Comparison of ENCODE assay signal across 13 cellular contexts in genomic region chr12:10481901-10482300, GRCh38. TPM values are rescaled to one million over a fixed set of nuclear protein-coding genes. Genes with fewer than 3 reads are reported as not detected.
DNase-seq lines count a peak whose midpoint lies in the region; ATAC-seq and TF ChIP-seq lines count a peak whose summit lies in the region.
"Not testable (repeated sequence)": the region's sequence is repeated elsewhere in the genome, so short reads cannot be mapped to it uniquely, and the experiment has no call there.
"Had no signal": no experiment of that assay in that cellular context is flagged by ENCODE, and none has a peak within 500 bp of the region (broad histone marks: within the 10 kb centered on the region; RNA-seq: fewer than 3 reads in every experiment).

No MANE protein-coding gene starts in this region.

- H3K27me3 Mint-ChIP-seq in CD8-positive, alpha-beta T cell (ENCODE audit: low read depth); activated CD8-positive, alpha-beta T cell treated with anti-CD3 and anti-CD28 coated beads for 36 hours; activated naive CD8-positive, alpha-beta T cell treated with anti-CD3 and anti-CD28 coated beads, Interleukin-2, amount 10 ng/mL, durations not matched to agents 7 days and 5 days; immature natural killer cell (ENCODE audit: low read depth in 3 of 3): not testable (repeated sequence)

- not testable (repeated sequence) for H3K9me3 ChIP-seq in CD8-positive, alpha-beta T cell (ENCODE audit: low read length)
- peaks cover 0 to 11% (median 8%) of the 10 kb centered on the region in 8 donors for H3K9me3 ChIP-seq in spleen

- not testable (repeated sequence) for TF ChIP-seq POLR2A in spleen (IDR thresholded peaks at IDR 0.05)

- peaks cover 26% of the 10 kb centered on the region for H3K4me1 ChIP-seq in CD8-positive, alpha-beta T cell (ENCODE audit: insufficient read depth, low read length)
- not testable (repeated sequence) for H3K4me1 ChIP-seq in spleen

- peak; percentile 74 for ATAC-seq in CD8-positive, alpha-beta T cell
- ATAC-seq in activated CD8-positive, alpha-beta T cell treated with anti-CD3 and anti-CD28 coated beads for 36 hours, result peak; percentile 20
- not testable (repeated sequence) for ATAC-seq in activated naive CD8-positive, alpha-beta T cell treated with anti-CD3 and anti-CD28 coated beads, Interleukin-2, amount 10 ng/mL, durations not matched to agents 7 days and 5 days (ENCODE audit: low read depth)

- CTCF ChIA-PET in CD8-positive, alpha-beta T cell (lab: Charles Lee), result interaction anchor here (0.9 to 1.5 kb wide), 4 partner anchors 9 to 115 kb away, joined by 3 to 5 read pairs (median 4); no protein-coding TSS in a partner anchor
- CTCF ChIA-PET in activated CD8-positive, alpha-beta T cell treated with anti-CD3 and anti-CD28 coated beads for 36 hours (lab: Charles Lee), result interaction anchor here (1.1 to 1.2 kb wide), 3 partner anchors 13 to 79 kb away, joined by 3 to 4 read pairs (median 3); no protein-coding TSS in a partner anchor

- not testable (repeated sequence) for TF ChIP-seq CTCF in CD8-positive, alpha-beta T cell (IDR thresholded peaks at IDR 0.05); activated CD8-positive, alpha-beta T cell treated with anti-CD3 and anti-CD28 coated beads for 36 hours (IDR thresholded peaks at IDR 0.05); spleen (IDR thresholded peaks at IDR 0.05 in 8 of 11, conservative IDR thresholded peaks at IDR 0.05 in 3 of 11)

- H3K4me3 Mint-ChIP-seq in CD8-positive, alpha-beta T cell, result peak overlapping the region; percentile 37
- not testable (repeated sequence) for H3K4me3 Mint-ChIP-seq in activated CD8-positive, alpha-beta T cell treated with anti-CD3 and anti-CD28 coated beads for 36 hours; activated naive CD8-positive, alpha-beta T cell treated with anti-CD3 and anti-CD28 coated beads, Interleukin-2, amount 10 ng/mL, durations not matched to agents 7 days and 5 days
- H3K4me3 Mint-ChIP-seq in immature natural killer cell, result peak overlapping the region; percentile 72 to 85 (median 81)

- peaks cover 51% of the 10 kb centered on the region for H3K36me3 Mint-ChIP-seq in CD8-positive, alpha-beta T cell
- H3K36me3 Mint-ChIP-seq in activated CD8-positive, alpha-beta T cell treated with anti-CD3 and anti-CD28 coated beads for 36 hours (ENCODE audit: low read depth), result peaks cover 32% of the 10 kb centered on the region
- H3K36me3 Mint-ChIP-seq in activated naive CD8-positive, alpha-beta T cell treated with anti-CD3 and anti-CD28 coated beads, Interleukin-2, amount 10 ng/mL, durations not matched to agents 7 days and 5 days, result peaks cover 40% of the 10 kb centered on the region
- peaks cover 23 to 40% (median 30%) of the 10 kb centered on the region in 3 donors for H3K36me3 Mint-ChIP-seq in immature natural killer cell

- H3K9me3 Mint-ChIP-seq in CD8-positive, alpha-beta T cell, result peaks cover 37% of the 10 kb centered on the region
- peaks cover 45% of the 10 kb centered on the region for H3K9me3 Mint-ChIP-seq in activated CD8-positive, alpha-beta T cell treated with anti-CD3 and anti-CD28 coated beads for 36 hours
- peaks cover 20% of the 10 kb centered on the region for H3K9me3 Mint-ChIP-seq in activated naive CD8-positive, alpha-beta T cell treated with anti-CD3 and anti-CD28 coated beads, Interleukin-2, amount 10 ng/mL, durations not matched to agents 7 days and 5 days
- H3K9me3 Mint-ChIP-seq in immature natural killer cell, result peaks cover 5 to 37% (median 18%) of the 10 kb centered on the region in 6 donors

- H3K27ac ChIP-seq in CD8-positive, alpha-beta T cell (ENCODE audit: low read depth, low read length), result peak overlapping the region; percentile 31
- H3K27ac ChIP-seq in spleen, result not testable (repeated sequence)

- DNase-seq in CD8-positive, alpha-beta T cell, result peak in 6 of 7 experiments; percentile 18 to 77 (median 49)
- DNase-seq in NCI-H748 (lab: John Stamatoyannopoulos, UW; ENCODE audit: unreplicated experiment), result peak; percentile 10
- peak; percentile 33 for DNase-seq in activated CD8-positive, alpha-beta T cell treated with anti-CD3 and anti-CD28 coated beads for 36 hours
- peak; percentile 46 for DNase-seq in activated gamma-delta T cell treated with Interleukin-2 at 50 U/mL for 16 hours
- DNase-seq in activated naive CD8-positive, alpha-beta T cell treated with anti-CD3 and anti-CD28 coated beads, Interleukin-2, amount 10 ng/mL, durations not matched to agents 7 days and 5 days, result peak; percentile 25
- peak; percentile 69 to 79 (median 77) for DNase-seq in immature natural killer cell
- peak; percentile 62 for DNase-seq in spleen

- intact Hi-C loops in CD8-positive, alpha-beta T cell (cut with DNase I, micrococcal nuclease); activated CD8-positive, alpha-beta T cell treated with anti-CD3 and anti-CD28 coated beads for 36 hours (cut with micrococcal nuclease); spleen (cut with DNase I; ENCODE audit: low total_unique reads): not testable (repeated sequence)

- peaks cover 42% of the 10 kb centered on the region for H3K4me1 Mint-ChIP-seq in CD8-positive, alpha-beta T cell (ENCODE audit: low read depth)
- H3K4me1 Mint-ChIP-seq in activated CD8-positive, alpha-beta T cell treated with anti-CD3 and anti-CD28 coated beads for 36 hours (ENCODE audit: low read depth), result peaks cover 24% of the 10 kb centered on the region
- not testable (repeated sequence) for H3K4me1 Mint-ChIP-seq in activated naive CD8-positive, alpha-beta T cell treated with anti-CD3 and anti-CD28 coated beads, Interleukin-2, amount 10 ng/mL, durations not matched to agents 7 days and 5 days
- peaks cover 34 to 59% of the 10 kb centered on the region in 2 donors for H3K4me1 Mint-ChIP-seq in immature natural killer cell

- H3K27me3 ChIP-seq in CD8-positive, alpha-beta T cell (ENCODE audit: insufficient read depth, low read length), result not testable (repeated sequence)
- H3K27me3 ChIP-seq in spleen (replicated peaks in 1 of 7), result peaks cover 0 to 11% (median 0%) of the 10 kb centered on the region in 7 donors

- H3K36me3 ChIP-seq in CD8-positive, alpha-beta T cell (ENCODE audit: insufficient read depth, low read length); spleen: not testable (repeated sequence)

- POLR2A ChIA-PET in CD8-positive, alpha-beta T cell (lab: Charles Lee), result interaction anchor here (0.7 to 2.0 kb wide), 8 partner anchors 16 to 613 kb away, joined by 3 to 8 read pairs (median 3); partner anchors contain the start of genes CLEC2B and GABARAPL1
- POLR2A ChIA-PET in activated CD8-positive, alpha-beta T cell treated with anti-CD3 and anti-CD28 coated beads for 36 hours (lab: Charles Lee), result interaction anchor here (0.6 kb wide), 1 partner anchor 1433 kb away, joined by 3 read pairs; no protein-coding TSS in a partner anchor
- POLR2A ChIA-PET in activated naive CD8-positive, alpha-beta T cell treated with anti-CD3 and anti-CD28 coated beads, Interleukin-2, amount 10 ng/mL, durations not matched to agents 7 days and 5 days (lab: Charles Lee), result not testable (repeated sequence)

- H3K27ac Mint-ChIP-seq in CD8-positive, alpha-beta T cell, result peak overlapping the region; percentile 90
- H3K27ac Mint-ChIP-seq in activated CD8-positive, alpha-beta T cell treated with anti-CD3 and anti-CD28 coated beads for 36 hours, result peak overlapping the region; percentile 49
- not testable (repeated sequence) for H3K27ac Mint-ChIP-seq in activated naive CD8-positive, alpha-beta T cell treated with anti-CD3 and anti-CD28 coated beads, Interleukin-2, amount 10 ng/mL, durations not matched to agents 7 days and 5 days
- peak overlapping the region; percentile 77 to 94 (median 84) for H3K27ac Mint-ChIP-seq in immature natural killer cell

- peak overlapping the region; percentile 9 for H3K4me3 ChIP-seq in CD8-positive, alpha-beta T cell (ENCODE audit: low read depth, low read length)
- not testable (repeated sequence) for H3K4me3 ChIP-seq in spleen

- 27 to 64% (median 50%) methylated on average over 2 of the region's 2 CpGs for WGBS in spleen, 5 donors

RNA-seq across cellular contexts. Expression of gene EIF2S3B, which starts 23.8 kb away (rescaled TPM):
- 1 to 10 TPM; 1.1 to 1.4 TPM for total RNA-seq in CD8-positive, alpha-beta T cell
- total RNA-seq in activated CD8-positive, alpha-beta T cell treated with anti-CD3 and anti-CD28 coated beads for 36 hours, result 1 to 10 TPM; 3.3 to 3.8 TPM
- total RNA-seq in activated naive CD8-positive, alpha-beta T cell treated with anti-CD3 and anti-CD28 coated beads, Interleukin-2, amount 10 ng/mL, durations not matched to agents 7 days and 5 days, result under 1 TPM; 0.79 to 0.89 TPM
- polyA plus RNA-seq in immature natural killer cell (under 1 TPM; 0.24 to 0.30 (median 0.29) TPM), spleen (under 1 TPM; 0.33 to 0.96 (median 0.39) TPM)
- total RNA-seq in spleen, result 1 to 10 TPM in 3 of 7 donors, under 1 TPM in 4; 0.79 to 1.8 (median 0.95) TPM

RNA-seq across cellular contexts. Expression of gene KLRC1, which starts 28.7 kb away (rescaled TPM):
- 1 to 10 TPM; 3.4 to 4.0 TPM for total RNA-seq in CD8-positive, alpha-beta T cell
- 1 to 10 TPM; 5.3 to 7.2 TPM for total RNA-seq in activated CD8-positive, alpha-beta T cell treated with anti-CD3 and anti-CD28 coated beads for 36 hours
- total RNA-seq in activated naive CD8-positive, alpha-beta T cell treated with anti-CD3 and anti-CD28 coated beads, Interleukin-2, amount 10 ng/mL, durations not matched to agents 7 days and 5 days, result 10 to 100 TPM in 1 of 2 experiments, 1 to 10 TPM in 1; 7.8 to 12.1 TPM
- 100 to 1,000 TPM; 200 to 440 (median 285) TPM for polyA plus RNA-seq in immature natural killer cell
- total RNA-seq in spleen, result 10 to 100 TPM in 1 of 7 donors, 1 to 10 TPM in 6; 1.5 to 11.0 (median 4.6) TPM
- polyA plus RNA-seq in spleen, result 1 to 10 TPM in 2 of 3 donors, under 1 TPM in 1; 0.77 to 2.3 (median 2.1) TPM
- total RNA-seq: Calu3; CD4-positive, alpha-beta T cell; H1; H9 had no signal
- polyA plus RNA-seq: A549, BJ, H1 had no signal

RNA-seq across cellular contexts. Expression of gene KLRC2, which starts 46.1 kb away (rescaled TPM):
- total RNA-seq in CD8-positive, alpha-beta T cell, result 1 to 10 TPM; 2.8 to 3.6 TPM
- total RNA-seq in activated CD8-positive, alpha-beta T cell treated with anti-CD3 and anti-CD28 coated beads for 36 hours, result 1 to 10 TPM; 2.5 to 2.6 TPM
- total RNA-seq in activated naive CD8-positive, alpha-beta T cell treated with anti-CD3 and anti-CD28 coated beads, Interleukin-2, amount 10 ng/mL, durations not matched to agents 7 days and 5 days, result 1 to 10 TPM; 4.4 to 7.9 TPM
- polyA plus RNA-seq in immature natural killer cell, result 100 to 1,000 TPM in 1 of 3 donors, 10 to 100 TPM in 2; 34.5 to 112 (median 38.2) TPM
- 10 to 100 TPM in 2 of 7 donors, 1 to 10 TPM in 5; 2.6 to 20.8 (median 5.0) TPM for total RNA-seq in spleen
- polyA plus RNA-seq in spleen, result 1 to 10 TPM; 1.4 to 1.9 (median 1.5) TPM
- total RNA-seq: Calu3, H1, H9 had no signal
- polyA plus RNA-seq: BJ, H1 had no signal

Comparison
In these comparisons a context has a peak if more than half of its experiments do, and no peak if none do; other contexts are left out.
1. DNase-seq: peak in every context shown above with its lines; median percentile 77 in immature natural killer cell; 62 in spleen; 49 in CD8-positive, alpha-beta T cell; 46 in activated gamma-delta T cell treated with Interleukin-2 at 50 U/mL for 16 hours; 33 in activated CD8-positive, alpha-beta T cell treated with anti-CD3 and anti-CD28 coated beads for 36 hours; 25 in activated naive CD8-positive, alpha-beta T cell treated with anti-CD3 and anti-CD28 coated beads, Interleukin-2, amount 10 ng/mL, durations not matched to agents 7 days and 5 days; 10 in NCI-H748.